Comparison of ENCODE assay signal across 9 cellular contexts in genomic region chr6:137283940-137284910, GRCh38.
DNase-seq lines count a peak whose midpoint lies in the region; ATAC-seq and TF ChIP-seq lines count a peak whose summit lies in the region.
"Had no signal": no experiment of that assay in that cellular context is flagged by ENCODE, and none has a peak within 500 bp of the region (broad histone marks: within the 10 kb centered on the region; RNA-seq: fewer than 3 reads in every experiment).

No MANE protein-coding gene starts in this region.

- H3K4me3 ChIP-seq in GM12865 (ENCODE audit: low read depth, low read length) (peak overlapping the region; percentile 42), H7 (ENCODE audit: insufficient read depth, low read depth, low read length) (no peak overlapping the region), heart left ventricle (no peak overlapping the region)

- H3K4me1 ChIP-seq in heart left ventricle = peaks cover 0 to 3% (median 0%) of the 10 kb centered on the region in 12 donors

- H3K27me3 ChIP-seq in H7 (ENCODE audit: control insufficient read depth, insufficient read depth, low read length) = no peaks in the 10 kb centered on the region; the same call in 1 of the 2 replicates
- H3K27me3 ChIP-seq in heart left ventricle = no peaks in the 10 kb centered on the region

- intact Hi-C loops in heart left ventricle (cut with DNase I) = loop anchor here in 1 of 10 donors (5.0 kb wide), 1 partner anchor 33 kb away; no protein-coding TSS in a partner anchor

- no peak for TF ChIP-seq CTCF in GM12865 (IDR thresholded peaks at IDR 0.05; ENCODE audit: insufficient read depth, low read depth, low read length, missing control alignments)
- no peak for TF ChIP-seq CTCF in heart left ventricle (IDR thresholded peaks at IDR 0.05)

- peak; percentile 83 for ATAC-seq in GM19455 (IDR thresholded peaks at IDR 0.05; ENCODE audit: unreplicated experiment)
- peak; percentile 70 for ATAC-seq in HG03135 (IDR thresholded peaks at IDR 0.05; ENCODE audit: unreplicated experiment)
- no peak for ATAC-seq in heart left ventricle
- ATAC-seq: sciatic nerve had no signal

- H3K27ac ChIP-seq in angular gyrus (ENCODE audit: low read depth, low read length) (peak overlapping the region; percentile 8), heart left ventricle (no peak overlapping the region)

- WGBS in heart left ventricle, 4 donors = 73 to 79% (median 75%) methylated on average over 9 of the region's 9 CpGs

- peak; percentile 84 for DNase-seq in GM12865 (ENCODE audit: low read depth)
- DNase-seq in NCI-H1092 treated with DMSO at 0.1 percent for 48 hours (lab: John Stamatoyannopoulos, UW) = no peak
- no peak for DNase-seq in cerebellar nuclear complex (lab: John Stamatoyannopoulos, UW)
- no peak for DNase-seq in H7
- DNase-seq in heart left ventricle = no peak

- peaks cover 0 to 7% (median 0%) of the 10 kb centered on the region in 12 donors for H3K9me3 ChIP-seq in heart left ventricle

- H3K36me3 ChIP-seq in H7 (replicated peaks; ENCODE audit: control insufficient read depth, insufficient read depth, low read length) (no peaks in the 10 kb centered on the region), heart left ventricle (no peaks in the 10 kb centered on the region)

- no peak for TF ChIP-seq POLR2A in heart left ventricle (IDR thresholded peaks at IDR 0.05)

Comparison
In these comparisons a context has a peak if more than half of its experiments do, and no peak if none do; other contexts are left out.
1. ATAC-seq: peak in GM19455 (single experiment) and HG03135 (single experiment); none in heart left ventricle (0 of 4).